ENCODE assay signal across 23 cellular contexts in the genomic region with DNA sequence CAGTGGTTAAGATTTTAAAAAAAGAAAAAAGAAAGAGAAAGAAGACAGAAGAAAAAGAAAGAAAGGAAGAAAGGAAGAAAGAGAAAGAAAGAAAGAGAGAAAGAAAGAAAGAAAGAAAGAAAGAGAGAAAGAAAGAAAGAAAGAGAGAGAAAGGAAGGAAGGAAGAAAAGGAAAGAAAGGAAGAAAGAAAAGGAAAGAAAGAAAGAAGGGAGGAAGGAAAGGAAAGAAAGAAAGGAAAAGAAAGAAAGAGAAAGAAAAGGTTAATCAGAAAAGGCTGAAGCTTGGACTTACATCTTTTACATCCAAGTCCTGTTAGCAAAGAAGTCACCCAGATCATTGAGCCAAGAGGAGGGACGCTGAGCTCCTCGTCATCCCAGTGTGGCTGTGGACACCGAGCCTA.
"Had no signal": no experiment of that assay in that cellular context is flagged by ENCODE, and none has a peak within 500 bp of the region (broad histone marks: within the 10 kb centered on the region; RNA-seq: fewer than 3 reads in every experiment).

No MANE protein-coding gene starts in this region.

- ATAC-seq: Panc1, PC-3, SK-N-SH treated with all-trans-retinoic acid at 6 μM for 48 hours had no signal

- H3K9me3 ChIP-seq: SJCRH30 had no signal

- H3K36me3 ChIP-seq: SJCRH30 had no signal

- H3K27me3 ChIP-seq: SJCRH30 had no signal

- DNase-seq: Kasumi-1; KG1; NCI-H1092; NCI-H1105 treated with DMSO at 0.1 percent for 48 hours; NCI-H1417 treated with DMSO at 0.1 percent for 48 hours; NCI-H187; NCI-H2029; NCI-H2081 treated with DMSO at 0.1 percent for 48 hours; NCI-H2171; NCI-H226; NCI-H446; NCI-H510A; NCI-H524 treated with DMSO at 0.1 percent for 48 hours; NCI-H69; NCI-H774; NK-92 treated with Interleukin-12 subunit alpha and Interleukin-12 subunit beta, amount 100 ng/mL, for 24 hours; SHP77; SJCRH30; T-helper 1 cell had no signal

- H3K27ac ChIP-seq: RWPE1, SJCRH30 had no signal

- H3K4me3 ChIP-seq: SJCRH30 had no signal

- H3K4me1 ChIP-seq: SJCRH30 had no signal
